In the genomic region with DNA sequence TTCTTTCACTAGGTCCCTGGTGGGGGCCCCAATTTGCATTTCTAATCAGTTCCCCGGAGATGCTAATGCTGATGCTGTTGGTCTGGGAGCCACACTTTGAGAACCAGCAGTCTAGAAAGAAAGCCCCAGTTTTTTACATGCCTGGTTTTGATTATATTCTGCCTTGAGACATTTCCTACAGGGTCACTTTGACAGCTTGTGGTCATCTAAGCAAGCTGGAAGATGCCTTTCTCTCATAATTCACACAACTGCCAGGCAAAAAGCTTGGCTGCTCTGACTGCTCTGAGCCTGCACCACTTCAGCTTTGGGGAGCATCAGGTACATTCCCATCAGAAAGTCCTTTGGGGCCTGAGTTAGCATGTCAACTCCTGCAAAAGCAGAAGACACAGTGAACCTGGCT, we compare ENCODE assay signal across 2 cellular contexts.
A peak's percentile ranks its signal among the peaks of the same experiment; 100 is the strongest.
TF ChIP-seq lines count a peak whose summit lies in the region.

No MANE protein-coding gene starts in this region.

TF ChIP-seq in IMR-90, 13 proteins besides CTCF, POLR2A, EP300 and RAD21:
- TF ChIP-seq SMC3 (IDR thresholded peaks at IDR 0.05; ENCODE audit: low read depth, low read length), result no peak
- no peak for TF ChIP-seq CEBPB (IDR thresholded peaks at IDR 0.05; ENCODE audit: low read depth, low read length)
- no peak for TF ChIP-seq RFX5 (IDR thresholded peaks at IDR 0.05; ENCODE audit: low read depth, low read length)
- TF ChIP-seq MAZ (IDR thresholded peaks at IDR 0.05; ENCODE audit: borderline replicate concordance, low read depth, low read length), result no peak
- no peak for TF ChIP-seq RCOR1 (IDR thresholded peaks at IDR 0.05; ENCODE audit: insufficient replicate concordance, low read length)
- TF ChIP-seq MXI1 (IDR thresholded peaks at IDR 0.05; ENCODE audit: borderline replicate concordance, low read depth, low read length), result no peak
- TF ChIP-seq FOS (IDR thresholded peaks at IDR 0.05; ENCODE audit: low read depth, low read length), result no peak

TF ChIP-seq in SK-N-SH, 30 proteins besides CTCF, POLR2A, EP300 and RAD21:
- TF ChIP-seq TCF12 (IDR thresholded peaks at IDR 0.05), result peak; percentile 83
- TF ChIP-seq, protein P1, sequence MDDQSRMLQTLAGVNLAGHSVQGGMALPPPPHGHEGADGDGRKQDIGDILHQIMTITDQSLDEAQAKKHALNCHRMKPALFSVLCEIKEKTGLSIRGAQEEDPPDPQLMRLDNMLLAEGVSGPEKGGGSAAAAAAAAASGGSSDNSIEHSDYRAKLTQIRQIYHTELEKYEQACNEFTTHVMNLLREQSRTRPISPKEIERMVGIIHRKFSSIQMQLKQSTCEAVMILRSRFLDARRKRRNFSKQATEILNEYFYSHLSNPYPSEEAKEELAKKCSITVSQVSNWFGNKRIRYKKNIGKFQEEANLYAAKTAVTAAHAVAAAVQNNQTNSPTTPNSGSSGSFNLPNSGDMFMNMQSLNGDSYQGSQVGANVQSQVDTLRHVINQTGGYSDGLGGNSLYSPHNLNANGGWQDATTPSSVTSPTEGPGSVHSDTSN (IDR thresholded peaks at IDR 0.05), result peak; percentile 75
- TF ChIP-seq JUND (IDR thresholded peaks at IDR 0.05), result peak; percentile 14; the same call in 1 of the 2 replicates
- peak; percentile 39; the same call in 1 of the 2 replicates for TF ChIP-seq RXRA (IDR thresholded peaks at IDR 0.05; ENCODE audit: borderline replicate concordance, low read depth)
- TF ChIP-seq NFIC (IDR thresholded peaks at IDR 0.05; ENCODE audit: borderline replicate concordance), result no peak
- TF ChIP-seq POLR2AphosphoS5 (IDR thresholded peaks at IDR 0.05; ENCODE audit: low read depth, low read length), result no peak
